Comparison of ENCODE assay signal across 23 cellular contexts in genomic region chr11:24295360-24295759, GRCh38.
DNase-seq lines count a peak whose midpoint lies in the region; ATAC-seq and TF ChIP-seq lines count a peak whose summit lies in the region.
"Had no signal": no experiment of that assay in that cellular context is flagged by ENCODE, and none has a peak within 500 bp of the region (broad histone marks: within the 10 kb centered on the region; RNA-seq: fewer than 3 reads in every experiment).

No MANE protein-coding gene starts in this region.

- H3K4me3 ChIP-seq in DND-41 (ENCODE audit: low read depth in 1 of 2, low read length in 2 of 2) = peak overlapping the region in 1 of 2 experiments; percentile 47; a peak in 2 of 4 replicates
- H3K4me3 ChIP-seq: body of pancreas, coronary artery had no signal

- H2AFZ ChIP-seq in DND-41 (ENCODE audit: low read depth, low read length) = peak overlapping the region; percentile 74

- peak; percentile 17 for DNase-seq in DND-41
- DNase-seq in HPDE6-E6E7 (ENCODE audit: extremely low spot score) = peak; percentile 1
- peak; percentile 7 for DNase-seq in amniotic epithelial cell (ENCODE audit: low read depth)
- DNase-seq in medulla oblongata (ENCODE audit: extremely low spot score) = peak; percentile 9
- no peak for DNase-seq in SIG-M5 (lab: John Stamatoyannopoulos, UW)
- DNase-seq in pons (ENCODE audit: low spot score) = no peak
- no peak for DNase-seq in NCI-H1436 treated with DMSO at 0.1 percent for 48 hours (lab: John Stamatoyannopoulos, UW)
- DNase-seq: activated CD4-positive, alpha-beta memory T cell treated with anti-CD3 and anti-CD28 coated beads, Interleukin-2, amount 10 ng/mL, durations not matched to agents 7 days and 5 days; activated naive CD4-positive, alpha-beta T cell treated with anti-CD3 and anti-CD28 coated beads, Interleukin-2, amount 50 U/mL, for 16 hours; activated T-cell treated with anti-CD3 and anti-CD28 coated beads, Interleukin-2, amount 50 U/mL, for 1 hour; body of pancreas; foreskin keratinocyte; H7; Karpas-422; left colon; NCI-H1417 treated with DMSO at 0.1 percent for 48 hours; NCI-H345; Right ventricle myocardium superior; stimulated activated CD4-positive, alpha-beta T cell treated with anti-CD3 and anti-CD28 coated beads, Interleukin-2, amount 100 ng/mL, for 24 hours; WERI-Rb-1 had no signal

- H4K20me1 ChIP-seq in DND-41 (ENCODE audit: insufficient read depth, low read length) = no peaks in the 10 kb centered on the region

- H3K36me3 ChIP-seq in DND-41 (ENCODE audit: insufficient read depth, low read length) = no peaks in the 10 kb centered on the region
- H3K36me3 ChIP-seq: WERI-Rb-1 had no signal

- no peaks in the 10 kb centered on the region for H3K9me3 ChIP-seq in DND-41 (ENCODE audit: insufficient read depth, low read length, severe bottlenecking)

- H3K27me3 ChIP-seq in DND-41 (ENCODE audit: insufficient read depth, low read length, poor library complexity) = no peaks in the 10 kb centered on the region
- H3K27me3 ChIP-seq: body of pancreas, foreskin keratinocyte had no signal

- peak overlapping the region; percentile 62 for H3K4me2 ChIP-seq in DND-41 (ENCODE audit: insufficient read depth, low read length)

- ATAC-seq in DND-41 (ENCODE audit: insufficient read depth, low read depth) = peak; percentile 84
- no peak for ATAC-seq in HG03135 (IDR thresholded peaks at IDR 0.05; ENCODE audit: unreplicated experiment)
- ATAC-seq: body of pancreas, foreskin keratinocyte, left colon, sciatic nerve had no signal

- TF ChIP-seq CTCF in DND-41 (IDR thresholded peaks at IDR 0.05; ENCODE audit: borderline replicate concordance, extremely low read depth, low read length, poor library complexity, severe bottlenecking) = no peak

- H3K27ac ChIP-seq in DND-41 (ENCODE audit: low read length) = peak overlapping the region; percentile 77
- H3K27ac ChIP-seq: body of pancreas, coronary artery, foreskin keratinocyte, WERI-Rb-1 had no signal

- peak overlapping the region; percentile 43 for H3K9ac ChIP-seq in DND-41 (ENCODE audit: low read depth, low read length)

- peaks cover 10% of the 10 kb centered on the region; the same call in 1 of the 2 replicates for H3K4me1 ChIP-seq in DND-41 (ENCODE audit: insufficient read depth, low read length)
- H3K4me1 ChIP-seq: body of pancreas, foreskin keratinocyte had no signal

- H3K79me2 ChIP-seq in DND-41 (ENCODE audit: insufficient read depth, low read length) = no peaks in the 10 kb centered on the region

Comparison
In these comparisons a context has a peak if more than half of its experiments do, and no peak if none do; other contexts are left out.
1. DNase-seq: peak in DND-41 (single experiment), HPDE6-E6E7 (single experiment), amniotic epithelial cell (single experiment) and medulla oblongata (single experiment); none in SIG-M5 (single experiment), pons (single experiment) and NCI-H1436 treated with DMSO at 0.1 percent for 48 hours (single experiment).